9 cellular contexts compared by ENCODE assay signal in genomic region chr15:89419370-89419984, GRCh38.
DNase-seq lines count a peak whose midpoint lies in the region; ATAC-seq and TF ChIP-seq lines count a peak whose summit lies in the region.
"Had no signal": no experiment of that assay in that cellular context is flagged by ENCODE, and none has a peak within 500 bp of the region (broad histone marks: within the 10 kb centered on the region; RNA-seq: fewer than 3 reads in every experiment).

No MANE protein-coding gene starts in this region.

- DNase-seq in AG08395 (ENCODE audit: low spot score) (peak; percentile 70), HUDEP-2 (lab: John Stamatoyannopoulos, UW; ENCODE audit: unreplicated experiment in 76 of 76) (peak in 41 of 76 experiments; percentile 4 to 60 (median 26)), kidney glomerular epithelial cell (lab: John Stamatoyannopoulos, UW) (peak; percentile 33), dorsolateral prefrontal cortex (no peak), prostate gland (ENCODE audit: low spot score) (no peak), NCI-H345 (lab: John Stamatoyannopoulos, UW) (no peak)
- DNase-seq in activated naive CD4-positive, alpha-beta T cell treated with anti-CD3 and anti-CD28 coated beads, Interleukin-2, amount 50 U/mL, for 16 hours = peak; percentile 36
- DNase-seq: activated T-cell treated with anti-CD3 and anti-CD28 coated beads, Interleukin-2, amount 50 U/mL, for 4 hours had no signal

- no peak for ATAC-seq in HG03039 (IDR thresholded peaks at IDR 0.05; ENCODE audit: unreplicated experiment)

- WGBS in prostate gland = 14% methylated on average over 17 of the region's 17 CpGs

- peaks cover 0 to 35% (median under 1%) of the 10 kb centered on the region in 45 donors for H3K27me3 ChIP-seq in dorsolateral prefrontal cortex
- peaks cover 17% of the 10 kb centered on the region for H3K27me3 ChIP-seq in prostate gland (replicated peaks; ENCODE audit: insufficient read depth)

- H3K27ac ChIP-seq in dorsolateral prefrontal cortex = no peak overlapping the region
- no peak overlapping the region for H3K27ac ChIP-seq in prostate gland

- no peaks in the 10 kb centered on the region for H3K36me3 ChIP-seq in prostate gland

- TF ChIP-seq POLR2A in prostate gland (IDR thresholded peaks at IDR 0.05) = no peak

- TF ChIP-seq CTCF in dorsolateral prefrontal cortex (IDR thresholded peaks at IDR 0.05 in 54 of 56, conservative IDR thresholded peaks at IDR 0.05 in 2 of 56; ENCODE audit: low read depth in 1 of 56, partially characterized antibody in 56 of 56) = peak in 3 of 56 donors; percentile 10 to 35 (median 11)
- no peak for TF ChIP-seq CTCF in prostate gland (IDR thresholded peaks at IDR 0.05)

- no peaks in the 10 kb centered on the region for H3K4me1 ChIP-seq in prostate gland (replicated peaks)

- H3K9me3 ChIP-seq in prostate gland = no peaks in the 10 kb centered on the region

- intact Hi-C loops in dorsolateral prefrontal cortex (cut with DNase I) (no loop called here), prostate gland (cut with DNase I) (no loop called here)

- H3K4me3 ChIP-seq in dorsolateral prefrontal cortex (no peak overlapping the region), prostate gland (no peak overlapping the region)

Comparison
In these comparisons a context has a peak if more than half of its experiments do, and no peak if none do; other contexts are left out.
1. DNase-seq: peak in AG08395 (single experiment), HUDEP-2 (41 of 76), activated naive CD4-positive, alpha-beta T cell treated with anti-CD3 and anti-CD28 coated beads, Interleukin-2, amount 50 U/mL, for 16 hours (single experiment) and kidney glomerular epithelial cell (single experiment); none in dorsolateral prefrontal cortex (0 of 10), prostate gland (single experiment) and NCI-H345 (single experiment).